In the genomic region with DNA sequence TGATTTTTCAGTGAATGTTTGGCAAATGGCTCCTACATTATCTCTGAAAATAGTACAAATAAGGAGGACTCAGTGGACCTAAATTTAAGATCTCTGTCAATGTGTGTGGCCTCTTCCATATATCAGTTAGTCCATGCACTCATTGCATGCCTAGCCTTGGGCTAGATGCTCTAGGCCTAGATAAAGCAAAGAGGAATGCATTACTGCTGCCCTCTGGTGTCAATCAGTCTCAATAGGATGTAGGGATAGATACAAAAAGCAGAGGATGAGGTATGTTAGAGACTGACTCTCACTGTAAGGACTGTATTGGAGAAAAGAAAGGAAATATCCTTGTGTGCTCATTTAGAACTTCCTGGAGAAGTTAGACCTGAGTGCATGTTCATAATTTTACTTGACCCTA, we compare ENCODE assay signal across 8 cellular contexts.
DNase-seq lines count a peak whose midpoint lies in the region; ATAC-seq, FAIRE-seq and TF ChIP-seq lines count a peak whose summit lies in the region.

No MANE protein-coding gene starts in this region.

- peaks cover 3% of the 10 kb centered on the region; the same call in 1 of the 2 replicates for H3K9me3 ChIP-seq in HAP-1

- H3K27me3 ChIP-seq in HAP-1 (ENCODE audit: low read depth) = no peaks in the 10 kb centered on the region

- FAIRE-seq in D721Med (lab: Jason Lieb, UNC) = no peak

- no peak for ATAC-seq in GM19328 (IDR thresholded peaks at IDR 0.05; ENCODE audit: unreplicated experiment)
- no peak for ATAC-seq in stimulated activated naive CD8-positive, alpha-beta T cell treated with anti-CD3 and anti-CD28 coated beads, Interleukin-15, Interleukin-2, amounts not matched to agents 100 U/mL and 50 U/mL, for 24 hours

- in situ Hi-C loops in HAP-1 (cut with MboI; ENCODE audit: low sequenced_read_pairs) = loop anchor here (10.0 kb wide), 1 partner anchor 306 kb away; no protein-coding TSS in a partner anchor

- H3K4me3 ChIP-seq in HAP-1 (no peak overlapping the region), fibroblast of mammary gland (ENCODE audit: control insufficient read depth, low read depth, low read length) (no peak overlapping the region)

- peaks cover 35% of the 10 kb centered on the region for H3K4me1 ChIP-seq in HAP-1

- DNase-seq in D721Med (ENCODE audit: insufficient read length, low spot score) (peak; percentile 28), HAP-1 (ENCODE audit: low spot score in 2 of 2) (peak; percentile 81 to 91), OCI-M1 (lab: John Stamatoyannopoulos, UW) (peak; percentile 96), fibroblast of mammary gland (ENCODE audit: low read depth) (peak; percentile 1), putamen (ENCODE audit: low spot score) (peak; percentile 11)
- DNase-seq in stimulated activated naive CD8-positive, alpha-beta T cell treated with anti-CD3 and anti-CD28 coated beads, Interleukin-15, Interleukin-2, amounts not matched to agents 100 U/mL and 50 U/mL, for 24 hours = no peak
- DNase-seq in activated effector memory CD4-positive, alpha-beta T cell treated with Interleukin-2 at 50 U/mL for 16 hours = no peak

- no peaks in the 10 kb centered on the region for H3K36me3 ChIP-seq in HAP-1 (replicated peaks)

- TF ChIP-seq CTCF in D721Med (IDR thresholded peaks at IDR 0.05; ENCODE audit: insufficient read depth, missing control alignments) (peak; percentile 31), fibroblast of mammary gland (conservative IDR thresholded peaks at IDR 0.05; ENCODE audit: control insufficient read depth, insufficient read depth, low read depth, low read length) (peak; percentile 5)

Comparison
In these comparisons a context has a peak if more than half of its experiments do, and no peak if none do; other contexts are left out.
1. DNase-seq: peak in D721Med (single experiment), HAP-1 (2 of 2), OCI-M1 (single experiment), fibroblast of mammary gland (single experiment) and putamen (single experiment); none in stimulated activated naive CD8-positive, alpha-beta T cell treated with anti-CD3 and anti-CD28 coated beads, Interleukin-15, Interleukin-2, amounts not matched to agents 100 U/mL and 50 U/mL, for 24 hours (single experiment) and activated effector memory CD4-positive, alpha-beta T cell treated with Interleukin-2 at 50 U/mL for 16 hours (single experiment).